Comparison of ENCODE assay signal across 11 cellular contexts in the genomic region with DNA sequence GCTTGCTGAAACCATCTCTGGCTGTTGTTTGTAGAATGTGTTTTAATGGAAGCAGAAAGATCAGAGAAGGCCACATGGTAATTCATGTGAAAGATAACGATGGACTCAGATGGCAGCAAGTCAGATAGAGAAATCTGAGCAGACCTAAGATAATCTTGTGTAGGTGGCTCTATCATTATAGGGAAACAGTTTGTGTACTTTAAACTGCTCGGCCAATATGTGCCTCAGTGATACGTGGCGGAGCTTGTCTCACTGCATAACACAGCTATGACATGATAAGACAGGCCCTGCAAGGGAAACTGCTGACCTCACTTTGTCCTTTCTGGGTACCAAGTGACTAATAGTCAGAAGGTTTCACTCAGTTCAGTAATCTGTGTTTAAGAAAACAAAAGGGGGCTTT. TPM values are rescaled to one million over a fixed set of nuclear protein-coding genes. Genes with fewer than 3 reads are reported as not detected.
A peak's percentile ranks its signal among the peaks of the same experiment; 100 is the strongest.
DNase-seq lines count a peak whose midpoint lies in the region; ATAC-seq and TF ChIP-seq lines count a peak whose summit lies in the region.
"Had no signal": no experiment of that assay in that cellular context is flagged by ENCODE, and none has a peak within 500 bp of the region (broad histone marks: within the 10 kb centered on the region; RNA-seq: fewer than 3 reads in every experiment).

No MANE protein-coding gene starts in this region.

- no peak overlapping the region for H2AK5ac ChIP-seq in mesenchymal stem cell (ENCODE audit: low read length, severe bottlenecking)

- no peak overlapping the region for H2BK120ac ChIP-seq in mesenchymal stem cell (ENCODE audit: low read depth, low read length)

- H3K4me1 ChIP-seq in mesenchymal stem cell (ENCODE audit: control insufficient read depth, insufficient read depth, low read depth, low read length): no peaks in the 10 kb centered on the region
- H3K4me1 ChIP-seq: colonic mucosa had no signal

- no peaks in the 10 kb centered on the region for H3K79me1 ChIP-seq in mesenchymal stem cell (replicated peaks; ENCODE audit: low read length, poor library complexity, severe bottlenecking)

- H3K9me3 ChIP-seq in mesenchymal stem cell (ENCODE audit: control insufficient read depth, low read length): no peaks in the 10 kb centered on the region
- H3K9me3 ChIP-seq: colonic mucosa had no signal

- H3K4me3 ChIP-seq in mesenchymal stem cell (ENCODE audit: insufficient read depth in 1 of 2, low read depth in 1 of 2, low read length in 2 of 2): no peak overlapping the region
- H3K4me3 ChIP-seq: colonic mucosa had no signal

- DNase-seq in GM10248 (ENCODE audit: extremely low spot score): peak; percentile 9
- peak; percentile 26 for DNase-seq in RPMI7951 (ENCODE audit: low read depth)
- peak; percentile 56 for DNase-seq in mesenchymal stem cell
- no peak for DNase-seq in stimulated activated CD4-positive, alpha-beta T cell treated with anti-CD3 and anti-CD28 coated beads, Interleukin-1b, Interleukin-23, amount 100 ng/mL, for 48 hours
- no peak for DNase-seq in activated effector memory CD4-positive, alpha-beta T cell treated with Interleukin-2 at 50 U/mL for 16 hours
- no peak for DNase-seq in stimulated activated CD4-positive, alpha-beta T cell treated with anti-CD3 and anti-CD28 coated beads, Interleukin-4, amount 100 ng/mL, for 24 hours
- no peak for DNase-seq in NCI-H2029 (lab: John Stamatoyannopoulos, UW)
- DNase-seq: colonic mucosa, Kasumi-1, naive B cell had no signal

- no peak overlapping the region for H2BK12ac ChIP-seq in mesenchymal stem cell (ENCODE audit: low read length in 2 of 2)

- 78% methylated on average over 4 of the region's 4 CpGs for WGBS in mesenchymal stem cell

- no peak overlapping the region for H4K91ac ChIP-seq in mesenchymal stem cell (ENCODE audit: low read length)

- no peak overlapping the region for H3K23ac ChIP-seq in mesenchymal stem cell (ENCODE audit: low read length in 2 of 2)

- H3K27ac ChIP-seq in mesenchymal stem cell (ENCODE audit: low read length, poor library complexity, severe bottlenecking): no peak overlapping the region
- H3K27ac ChIP-seq: colonic mucosa had no signal

- H3K4me2 ChIP-seq in mesenchymal stem cell (ENCODE audit: low read length, poor library complexity, severe bottlenecking): no peak overlapping the region

- H3K27me3 ChIP-seq in mesenchymal stem cell (ENCODE audit: control insufficient read depth in 1 of 2, insufficient read depth in 1 of 2, low read length in 2 of 2): no peaks in the 10 kb centered on the region
- H3K27me3 ChIP-seq: colonic mucosa had no signal

- no peak overlapping the region for H3K14ac ChIP-seq in mesenchymal stem cell (ENCODE audit: low read length in 2 of 2)

- no peak overlapping the region for H2BK15ac ChIP-seq in mesenchymal stem cell (ENCODE audit: low read depth, poor library complexity, severe bottlenecking)

- H2BK5ac ChIP-seq in mesenchymal stem cell (ENCODE audit: low read depth, low read length, poor library complexity, severe bottlenecking): no peak overlapping the region

- peak overlapping the region; percentile 84 for H3K9ac ChIP-seq in mesenchymal stem cell (ENCODE audit: low read length)

- CTCF ChIA-PET in GM10248 (lab: Yijun Ruan, JAX): interaction anchor here (0.7 to 1.5 kb wide), 2 partner anchors 10 to 31 kb away, joined by 3 to 5 read pairs; no protein-coding TSS in a partner anchor

- POLR2A ChIA-PET in GM10248 (lab: Yijun Ruan, JAX): no interaction called here

- no peak overlapping the region for H2AFZ ChIP-seq in mesenchymal stem cell (ENCODE audit: low read depth, low read length)

- H3K4ac ChIP-seq in mesenchymal stem cell (ENCODE audit: low read depth in 1 of 2, low read length in 2 of 2): no peak overlapping the region

- no peak for TF ChIP-seq CTCF in GM10248 (IDR thresholded peaks at IDR 0.05; ENCODE audit: control extremely low read depth, extremely low read depth, low read depth, missing control alignments)

- no peak overlapping the region for H4K8ac ChIP-seq in mesenchymal stem cell (ENCODE audit: low read length)

- peak overlapping the region in 1 of 2 experiments; percentile 77 for H3K18ac ChIP-seq in mesenchymal stem cell (ENCODE audit: low read depth in 1 of 2, low read length in 2 of 2)

- H3K36me3 ChIP-seq in mesenchymal stem cell (ENCODE audit: control insufficient read depth in 1 of 2, insufficient read depth in 2 of 2, low read depth in 1 of 2, low read length in 2 of 2): peaks cover 0 to 94% of the 10 kb centered on the region in 2 experiments
- H3K36me3 ChIP-seq: colonic mucosa had no signal

- peak; percentile 90 for ATAC-seq in HG02588 (IDR thresholded peaks at IDR 0.05; ENCODE audit: unreplicated experiment)

RNA-seq across cellular contexts. Expression of gene MME, which starts 51.0 kb away (rescaled TPM):
- total RNA-seq in RPMI7951 (2014; rRNA removed; shearing (Covaris generic)): 73.8 and 77.4 TPM in 2 replicates
- polyA plus RNA-seq in mesenchymal stem cell (2013, experiment 1 of 2): 87.9 TPM
- 88.5 TPM for polyA plus RNA-seq in mesenchymal stem cell (2013, experiment 2 of 2)

Comparison
In these comparisons a context has a peak if more than half of its experiments do, and no peak if none do; other contexts are left out.
1. DNase-seq: peak in GM10248 (single experiment), RPMI7951 (single experiment) and mesenchymal stem cell (single experiment); none in stimulated activated CD4-positive, alpha-beta T cell treated with anti-CD3 and anti-CD28 coated beads, Interleukin-1b, Interleukin-23, amount 100 ng/mL, for 48 hours (single experiment), activated effector memory CD4-positive, alpha-beta T cell treated with Interleukin-2 at 50 U/mL for 16 hours (single experiment), stimulated activated CD4-positive, alpha-beta T cell treated with anti-CD3 and anti-CD28 coated beads, Interleukin-4, amount 100 ng/mL, for 24 hours (single experiment) and NCI-H2029 (single experiment).